Comparison of ENCODE assay signal across 17 cellular contexts in genomic region chr11:69074786-69075185, GRCh38. TPM values are rescaled to one million over a fixed set of nuclear protein-coding genes. Genes with fewer than 3 reads are reported as not detected.
DNase-seq lines count a peak whose midpoint lies in the region; ATAC-seq and TF ChIP-seq lines count a peak whose summit lies in the region.
"Had no signal": no experiment of that assay in that cellular context is flagged by ENCODE, and none has a peak within 500 bp of the region (broad histone marks: within the 10 kb centered on the region; RNA-seq: fewer than 3 reads in every experiment).

No MANE protein-coding gene starts in this region.

- TF ChIP-seq CTCF in fibroblast of pulmonary artery (IDR thresholded peaks at IDR 0.05; ENCODE audit: low read length, missing control alignments) = no peak

- H3K27ac ChIP-seq in BLaER1 (no peak overlapping the region), SJSA1 (peak overlapping the region; percentile 87)
- H3K27ac ChIP-seq in effector memory CD4-positive, alpha-beta T cell (ENCODE audit: insufficient read depth, low read length, poor library complexity, severe bottlenecking) = no peak overlapping the region
- H3K27ac ChIP-seq: HL-60, PC-9, WERI-Rb-1 had no signal

- H3K27me3 ChIP-seq in BLaER1 (no peaks in the 10 kb centered on the region), SJSA1 (replicated peaks) (no peaks in the 10 kb centered on the region), skeletal muscle satellite cell (ENCODE audit: control insufficient read depth, insufficient read depth, low read length) (no peaks in the 10 kb centered on the region)
- no peaks in the 10 kb centered on the region for H3K27me3 ChIP-seq in effector memory CD4-positive, alpha-beta T cell (replicated peaks; ENCODE audit: control insufficient read depth, insufficient read depth, low read length, poor library complexity, severe bottlenecking)

- no peak for TF ChIP-seq POLR2A in GM18505 (IDR thresholded peaks at IDR 0.05; ENCODE audit: borderline replicate concordance, extremely low read depth, insufficient read depth, insufficient read length)

- no peak for ATAC-seq in GM18505 (IDR thresholded peaks at IDR 0.05; ENCODE audit: unreplicated experiment)
- ATAC-seq: activated naive CD8-positive, alpha-beta T cell treated with anti-CD3 and anti-CD28 coated beads, Interleukin-2, amount 50 U/mL, for 24 hours; CD8-positive, alpha-beta T cell had no signal

- H3K4me3 ChIP-seq in BLaER1 = no peak overlapping the region
- H3K4me3 ChIP-seq in SJSA1 = no peak overlapping the region
- H3K4me3 ChIP-seq in fibroblast of pulmonary artery (replicated peaks; ENCODE audit: low read depth, low read length) = no peak overlapping the region
- H3K4me3 ChIP-seq in skeletal muscle satellite cell (ENCODE audit: low read length) = peak overlapping the region; percentile 0
- no peak overlapping the region for H3K4me3 ChIP-seq in effector memory CD4-positive, alpha-beta T cell (ENCODE audit: insufficient read depth, low read depth, low read length, poor library complexity, severe bottlenecking)
- H3K4me3 ChIP-seq: PC-9 had no signal

- H3K4me1 ChIP-seq in BLaER1 = peaks cover 46% of the 10 kb centered on the region
- peaks cover 30% of the 10 kb centered on the region for H3K4me1 ChIP-seq in SJSA1 (replicated peaks)
- peaks cover 28% of the 10 kb centered on the region for H3K4me1 ChIP-seq in skeletal muscle satellite cell (ENCODE audit: control insufficient read depth, insufficient read depth, low read length)
- peaks cover 5% of the 10 kb centered on the region for H3K4me1 ChIP-seq in effector memory CD4-positive, alpha-beta T cell (ENCODE audit: control insufficient read depth, insufficient read depth, low read length, poor library complexity, severe bottlenecking)

- H3K9me3 ChIP-seq in BLaER1 (no peaks in the 10 kb centered on the region), SJSA1 (replicated peaks) (no peaks in the 10 kb centered on the region), skeletal muscle satellite cell (replicated peaks; ENCODE audit: low read length) (no peaks in the 10 kb centered on the region)
- no peaks in the 10 kb centered on the region for H3K9me3 ChIP-seq in effector memory CD4-positive, alpha-beta T cell (ENCODE audit: control insufficient read depth, low read length)

- no peak for DNase-seq in SJSA1 (ENCODE audit: low read depth in 1 of 2, low spot score in 2 of 2)
- peak; percentile 39 for DNase-seq in fibroblast of pulmonary artery (ENCODE audit: low read depth)
- no peak for DNase-seq in RKO (ENCODE audit: low spot score)
- DNase-seq in NCI-H2029 treated with DMSO at 0.1 percent for 48 hours (lab: John Stamatoyannopoulos, UW) = no peak
- DNase-seq in effector memory CD4-positive, alpha-beta T cell = no peak
- DNase-seq: activated naive CD8-positive, alpha-beta T cell treated with anti-CD3 and anti-CD28 coated beads, Interleukin-2, amount 50 U/mL, for 24 hours; CD8-positive, alpha-beta T cell; DMS79; glutamatergic neuron; NCI-H1092; NCI-H748 treated with DMSO at 0.1 percent for 48 hours; WERI-Rb-1 had no signal

- H3K36me3 ChIP-seq in BLaER1 (peaks cover 72% of the 10 kb centered on the region), SJSA1 (peaks cover 47% of the 10 kb centered on the region), skeletal muscle satellite cell (ENCODE audit: insufficient read depth, low read length) (peaks cover 32% of the 10 kb centered on the region)
- peaks cover 13% of the 10 kb centered on the region for H3K36me3 ChIP-seq in effector memory CD4-positive, alpha-beta T cell (ENCODE audit: control insufficient read depth, insufficient read depth, low read length)
- H3K36me3 ChIP-seq: WERI-Rb-1 had no signal

- peaks cover 96% of the 10 kb centered on the region for H4K20me1 ChIP-seq in BLaER1

- peak overlapping the region; percentile 76 for H3K4me2 ChIP-seq in BLaER1
- peak overlapping the region; percentile 53 for H3K4me2 ChIP-seq in skeletal muscle satellite cell (ENCODE audit: low read length)
- H3K4me2 ChIP-seq: PC-9 had no signal

- H3K9ac ChIP-seq in BLaER1 = no peak overlapping the region
- peak overlapping the region; percentile 60 for H3K9ac ChIP-seq in skeletal muscle satellite cell (ENCODE audit: low read depth, low read length)

RNA-seq across cellular contexts. Expression of gene TPCN2, which starts 26.1 kb away (rescaled TPM):
- 21.7 and 24.1 TPM in 2 replicates for total RNA-seq in SJSA1 (2014; rRNA removed; shearing (Covaris generic))
- 8.7 and 9.1 TPM in 2 replicates for total RNA-seq in skeletal muscle satellite cell (2012; rRNA removed)
